In genomic region chr11:74487875-74488274, GRCh38 we compare ENCODE assay signal across 13 cellular contexts. TPM values are rescaled to one million over a fixed set of nuclear protein-coding genes. Genes with fewer than 3 reads are reported as not detected.
DNase-seq lines count a peak whose midpoint lies in the region; ATAC-seq and TF ChIP-seq lines count a peak whose summit lies in the region.
"Had no signal": no experiment of that assay in that cellular context is flagged by ENCODE, and none has a peak within 500 bp of the region (broad histone marks: within the 10 kb centered on the region; RNA-seq: fewer than 3 reads in every experiment).

No MANE protein-coding gene starts in this region.

- no peaks in the 10 kb centered on the region for H3F3A ChIP-seq in SU-DHL-6 (ENCODE audit: insufficient read depth)

- peaks cover 2% of the 10 kb centered on the region for H3K36me3 Mint-ChIP-seq in Calu3 (ENCODE audit: insufficient read depth, unreplicated experiment)
- H3K36me3 Mint-ChIP-seq: IgD-negative memory B cell had no signal

- H3K4me2 ChIP-seq in SU-DHL-6 (ENCODE audit: low read depth, low read length, poor library complexity, severe bottlenecking), result no peak overlapping the region

- CTCF ChIA-PET in Calu3 (lab: Charles Lee), result interaction anchor here (0.9 to 1.7 kb wide), 3 partner anchors 35 to 83 kb away, joined by 3 to 11 read pairs (median 11); no protein-coding TSS in a partner anchor

- H3K27me3 ChIP-seq in SU-DHL-6 (ENCODE audit: low read length), result no peaks in the 10 kb centered on the region

- H3K36me3 ChIP-seq in SU-DHL-6 (ENCODE audit: low read length), result no peaks in the 10 kb centered on the region

- no peaks in the 10 kb centered on the region for H3K27me3 Mint-ChIP-seq in Calu3 (ENCODE audit: unreplicated experiment)
- H3K27me3 Mint-ChIP-seq: IgD-negative memory B cell; naive thymus-derived CD8-positive, alpha-beta T cell; stimulated activated naive CD8-positive, alpha-beta T cell treated with anti-CD3 and anti-CD28 coated beads, Interleukin-15, amount 100 ng/mL, for 72 hours had no signal

- H3K9me3 Mint-ChIP-seq in Calu3 (ENCODE audit: low read depth, unreplicated experiment), result no peaks in the 10 kb centered on the region
- H3K9me3 Mint-ChIP-seq: IgD-negative memory B cell; naive thymus-derived CD8-positive, alpha-beta T cell; stimulated activated naive CD8-positive, alpha-beta T cell treated with anti-CD3 and anti-CD28 coated beads, Interleukin-15, amount 100 ng/mL, for 72 hours had no signal

- no peak overlapping the region for H3K4me3 ChIP-seq in SU-DHL-6 (ENCODE audit: insufficient read depth, low read length, poor library complexity, severe bottlenecking)

- no peak overlapping the region for H3K27ac ChIP-seq in SU-DHL-6 (ENCODE audit: low read depth, low read length)

- H2AFZ ChIP-seq in SU-DHL-6 (ENCODE audit: low read depth, low read length, severe bottlenecking), result no peak overlapping the region

- H3K9me2 ChIP-seq in SU-DHL-6 (replicated peaks; ENCODE audit: insufficient read depth, low read length), result no peaks in the 10 kb centered on the region

- H3K79me2 ChIP-seq in SU-DHL-6 (ENCODE audit: insufficient read depth, low read length), result no peaks in the 10 kb centered on the region

- H3K9ac ChIP-seq in SU-DHL-6 (ENCODE audit: low read length), result no peak overlapping the region

- ATAC-seq in GM19328 (IDR thresholded peaks at IDR 0.05; ENCODE audit: unreplicated experiment), result no peak
- no peak for ATAC-seq in HG02870 (IDR thresholded peaks at IDR 0.05; ENCODE audit: unreplicated experiment)
- ATAC-seq in HG02571 (IDR thresholded peaks at IDR 0.05; ENCODE audit: unreplicated experiment), result no peak
- ATAC-seq: naive thymus-derived CD8-positive, alpha-beta T cell; stimulated activated naive CD8-positive, alpha-beta T cell treated with anti-CD3 and anti-CD28 coated beads, Interleukin-15, amount 100 ng/mL, for 72 hours had no signal

- no peaks in the 10 kb centered on the region for H3K9me3 ChIP-seq in SU-DHL-6 (ENCODE audit: insufficient read depth, low read length)

- H4K20me1 ChIP-seq in SU-DHL-6 (ENCODE audit: low read depth, low read length), result no peaks in the 10 kb centered on the region

- TF ChIP-seq CTCF in Calu3 (IDR thresholded peaks at IDR 0.05; ENCODE audit: unreplicated experiment) (peak; percentile 51), GM20000 (IDR thresholded peaks at IDR 0.05; ENCODE audit: extremely low read depth, missing control alignments) (peak; percentile 32), SU-DHL-6 (IDR thresholded peaks at IDR 0.05; ENCODE audit: insufficient read depth, low read length, poor library complexity, severe bottlenecking) (peak; percentile 8)

- no peak overlapping the region for H3K27ac Mint-ChIP-seq in Calu3 (ENCODE audit: unreplicated experiment)

- peaks cover 23% of the 10 kb centered on the region for H3K4me1 Mint-ChIP-seq in Calu3 (ENCODE audit: low read depth, unreplicated experiment)

- no peak overlapping the region for H3K4me3 Mint-ChIP-seq in Calu3 (ENCODE audit: low read depth, unreplicated experiment)
- H3K4me3 Mint-ChIP-seq: IgD-negative memory B cell; naive thymus-derived CD8-positive, alpha-beta T cell; stimulated activated naive CD8-positive, alpha-beta T cell treated with anti-CD3 and anti-CD28 coated beads, Interleukin-15, amount 100 ng/mL, for 72 hours had no signal

- no TSS peak for BruUV-seq in Calu3 (replicated peaks; lab: Mats Ljungman, UMichigan)

- DNase-seq in Calu3, result peak; percentile 63
- DNase-seq in GM20000 (ENCODE audit: low spot score), result no peak
- peak; percentile 40 for DNase-seq in left kidney (ENCODE audit: low read depth, low spot score)
- DNase-seq in NCI-H446 treated with DMSO at 0.1 percent for 48 hours (lab: John Stamatoyannopoulos, UW), result no peak
- DNase-seq: activated effector memory CD4-positive, alpha-beta T cell treated with Interleukin-2 at 50 U/mL for 16 hours; naive thymus-derived CD8-positive, alpha-beta T cell; NCI-H510A; stimulated activated naive CD8-positive, alpha-beta T cell treated with anti-CD3 and anti-CD28 coated beads, Interleukin-15, amount 100 ng/mL, for 72 hours had no signal

- intact Hi-C loops in Calu3 (cut with micrococcal nuclease; ENCODE audit: unreplicated experiment), result loop anchor here (1.0 kb wide), 1 partner anchor 82 kb away; no protein-coding TSS in a partner anchor

RNA-seq across cellular contexts. Expression of gene LIPT2, which starts 5.6 kb away (rescaled TPM):
- 7.8 and 10.9 TPM in 2 replicates for total RNA-seq in Calu3 (2022)

RNA-seq across cellular contexts. Expression of gene KCNE3, which starts 20.5 kb away (rescaled TPM):
- total RNA-seq in Calu3 (2022), result 1.5 and 3.8 TPM in 2 replicates
- total RNA-seq: naive thymus-derived CD8-positive, alpha-beta T cell had no signal

Comparison
In these comparisons a context has a peak if more than half of its experiments do, and no peak if none do; other contexts are left out.
1. DNase-seq: peak in Calu3 (single experiment) and left kidney (single experiment); none in GM20000 (single experiment) and NCI-H446 treated with DMSO at 0.1 percent for 48 hours (single experiment).
2. Peak in every context shown above with its lines, with median percentiles within 50 percentile points of each other: CTCF ChIP-seq.